In genomic region chr10:114304566-114305421, GRCh38 we compare ENCODE assay signal across 8 cellular contexts.
DNase-seq lines count a peak whose midpoint lies in the region; ATAC-seq and TF ChIP-seq lines count a peak whose summit lies in the region.

No MANE protein-coding gene starts in this region.

- no peaks in the 10 kb centered on the region for H4K20me1 ChIP-seq in SK-N-SH (ENCODE audit: insufficient read depth)

- H3K36me3 ChIP-seq in SK-N-SH (replicated peaks in 1 of 2; ENCODE audit: control insufficient read depth in 1 of 2, insufficient read depth in 2 of 2, low read length in 1 of 2): no peaks in the 10 kb centered on the region
- no peaks in the 10 kb centered on the region for H3K36me3 ChIP-seq in iPS-15b (ENCODE audit: control insufficient read depth, insufficient read depth, low read length)

- peak overlapping the region; percentile 89 for H3K4me2 ChIP-seq in SK-N-SH

- POLR2A ChIA-PET in CD4-positive, alpha-beta T cell (lab: Charles Lee): interaction anchor here (1.0 to 1.4 kb wide), 5 partner anchors 167 to 518 kb away, joined by 3 to 6 read pairs (median 5); no protein-coding TSS in a partner anchor
- POLR2A ChIA-PET in SK-N-SH (lab: Yijun Ruan, JAX): interaction anchor here (1.3 to 1.7 kb wide), 2 partner anchors 62 to 137 kb away, joined by 3 to 4 read pairs; no protein-coding TSS in a partner anchor

- TF ChIP-seq CTCF in CD4-positive, alpha-beta T cell (IDR thresholded peaks at IDR 0.05): peak; percentile 19
- peak; percentile 60 for TF ChIP-seq CTCF in SK-N-SH (IDR thresholded peaks at IDR 0.05)

- WGBS in SK-N-SH (ENCODE audit: low lambda C conversion rate): 20% methylated on average over 38 of the region's 41 CpGs

- H3K27me3 ChIP-seq in CD4-positive, alpha-beta T cell (ENCODE audit: control insufficient read depth, insufficient read depth, low read length): no peaks in the 10 kb centered on the region
- H3K27me3 ChIP-seq in SK-N-SH (ENCODE audit: insufficient read depth) (no peaks in the 10 kb centered on the region), iPS-15b (ENCODE audit: control insufficient read depth, insufficient read depth, low read length) (no peaks in the 10 kb centered on the region)

- peaks cover 6% of the 10 kb centered on the region for H3K36me3 Mint-ChIP-seq in CD4-positive, alpha-beta T cell (ENCODE audit: low read depth)
- no peaks in the 10 kb centered on the region for H3K36me3 Mint-ChIP-seq in activated naive CD8-positive, alpha-beta T cell treated with anti-CD3 and anti-CD28 coated beads for 36 hours

- H3F3A ChIP-seq in SK-N-SH (replicated peaks; ENCODE audit: insufficient read depth): no peaks in the 10 kb centered on the region

- peak; percentile 28 for TF ChIP-seq RAD21 in SK-N-SH (IDR thresholded peaks at IDR 0.05; ENCODE audit: low read length)

- no peaks in the 10 kb centered on the region for H3K9me3 Mint-ChIP-seq in CD4-positive, alpha-beta T cell
- H3K9me3 Mint-ChIP-seq in activated naive CD8-positive, alpha-beta T cell treated with anti-CD3 and anti-CD28 coated beads for 36 hours: no peaks in the 10 kb centered on the region

- H3K27me3 Mint-ChIP-seq in CD4-positive, alpha-beta T cell: no peaks in the 10 kb centered on the region
- H3K27me3 Mint-ChIP-seq in activated naive CD8-positive, alpha-beta T cell treated with anti-CD3 and anti-CD28 coated beads for 36 hours: no peaks in the 10 kb centered on the region

- ATAC-seq in CD4-positive, alpha-beta T cell (ENCODE audit: poor library complexity): peak; percentile 80
- ATAC-seq in GM19395 (IDR thresholded peaks at IDR 0.05; ENCODE audit: unreplicated experiment): peak; percentile 68
- peak; percentile 46 for ATAC-seq in HG03565 (IDR thresholded peaks at IDR 0.05; ENCODE audit: unreplicated experiment)

- no peak overlapping the region for H3K9ac ChIP-seq in SK-N-SH
- peak overlapping the region; percentile 20 for H3K9ac ChIP-seq in iPS-15b (ENCODE audit: low read depth, low read length)

- H3K79me2 ChIP-seq in SK-N-SH (ENCODE audit: insufficient read depth): no peaks in the 10 kb centered on the region

- CTCF ChIA-PET in CD4-positive, alpha-beta T cell (lab: Charles Lee): interaction anchor here (0.9 to 1.7 kb wide), 9 partner anchors 11 to 517 kb away, joined by 3 to 13 read pairs (median 3); partner anchors contain the start of genes CCDC186 and FHIP2A
- CTCF ChIA-PET in SK-N-SH (lab: Yijun Ruan, JAX): interaction anchor here (0.5 to 4.2 kb wide), 87 partner anchors 8 to 825 kb away, joined by 3 to 87 read pairs (median 7); partner anchors contain the start of genes AFAP1L2, CCDC186 and FHIP2A

- H3K9me2 ChIP-seq in SK-N-SH: no peaks in the 10 kb centered on the region

- peak overlapping the region; percentile 5 for H3K27ac Mint-ChIP-seq in CD4-positive, alpha-beta T cell
- H3K27ac Mint-ChIP-seq in activated naive CD8-positive, alpha-beta T cell treated with anti-CD3 and anti-CD28 coated beads for 36 hours: peak overlapping the region; percentile 87

- no peak for TF ChIP-seq EP300 in SK-N-SH (IDR thresholded peaks at IDR 0.05; ENCODE audit: borderline replicate concordance in 1 of 2, low read depth in 1 of 2, low read length in 1 of 2)

- peak overlapping the region; percentile 65 for H2AFZ ChIP-seq in SK-N-SH (ENCODE audit: low read depth)

- no peaks in the 10 kb centered on the region for H3K9me3 ChIP-seq in CD4-positive, alpha-beta T cell (ENCODE audit: control insufficient read depth, low read length)
- no peaks in the 10 kb centered on the region for H3K9me3 ChIP-seq in SK-N-SH
- H3K9me3 ChIP-seq in iPS-15b (ENCODE audit: control insufficient read depth, insufficient read depth, low read length): no peaks in the 10 kb centered on the region

- peaks cover 12% of the 10 kb centered on the region for H3K4me1 Mint-ChIP-seq in CD4-positive, alpha-beta T cell (ENCODE audit: low read depth)
- peaks cover 12% of the 10 kb centered on the region for H3K4me1 Mint-ChIP-seq in activated naive CD8-positive, alpha-beta T cell treated with anti-CD3 and anti-CD28 coated beads for 36 hours

- H3K27ac ChIP-seq in CD4-positive, alpha-beta T cell (ENCODE audit: low read depth, low read length): no peak overlapping the region
- peak overlapping the region; percentile 38 to 60; a peak in 3 of 4 replicates for H3K27ac ChIP-seq in SK-N-SH (ENCODE audit: low read depth in 2 of 2, low read length in 1 of 2)

- intact Hi-C loops in CD4-positive, alpha-beta T cell (cut with DNase I, micrococcal nuclease): loop anchor here (1.0 to 10.0 kb wide), 5 partner anchors 168 to 823 kb away; no protein-coding TSS in a partner anchor

- H3K4me3 Mint-ChIP-seq in CD4-positive, alpha-beta T cell: peak overlapping the region; percentile 86
- H3K4me3 Mint-ChIP-seq in activated naive CD8-positive, alpha-beta T cell treated with anti-CD3 and anti-CD28 coated beads for 36 hours: peak overlapping the region; percentile 88

- H3K4me1 ChIP-seq in SK-N-SH (ENCODE audit: control insufficient read depth in 1 of 2, insufficient read depth in 2 of 2, low read depth in 1 of 2, low read length in 1 of 2) (peaks cover 0 to 11% of the 10 kb centered on the region in 2 experiments; a peak in 1 of 4 replicates), iPS-15b (ENCODE audit: control insufficient read depth, insufficient read depth, low read length) (peaks cover 4% of the 10 kb centered on the region)

- peak; percentile 34 to 75 (median 59) for DNase-seq in CD4-positive, alpha-beta T cell
- DNase-seq in SK-N-SH: peak; percentile 90
- peak; percentile 66 for DNase-seq in activated naive CD8-positive, alpha-beta T cell treated with anti-CD3 and anti-CD28 coated beads for 36 hours
- peak; percentile 12 to 40 for DNase-seq in stimulated activated CD4-positive, alpha-beta T cell treated with anti-CD3 and anti-CD28 coated beads, Interleukin-15, amount 100 ng/mL, for 1 hour (ENCODE audit: low read depth in 1 of 2, low spot score in 1 of 2)
- DNase-seq in OCI-M1 (lab: John Stamatoyannopoulos, UW): no peak

- H3K4me3 ChIP-seq in SK-N-SH (ENCODE audit: low read depth in 2 of 2, low read length in 1 of 2) (peak overlapping the region; percentile 65 to 74), iPS-15b (ENCODE audit: low read depth, low read length) (peak overlapping the region; percentile 90)

TF ChIP-seq in SK-N-SH, 30 proteins besides CTCF, POLR2A, EP300 and RAD21:
- peak; percentile 4; the same call in 1 of the 2 replicates for TF ChIP-seq SMC3 (IDR thresholded peaks at IDR 0.05; ENCODE audit: low read depth, low read length)
- no peak for TF ChIP-seq POLR2AphosphoS5 (IDR thresholded peaks at IDR 0.05; ENCODE audit: low read depth, low read length)
